In genomic region chr4:141331534-141332358, GRCh38 we compare ENCODE assay signal across 1 cellular context.
TF ChIP-seq lines count a peak whose summit lies in the region.

No MANE protein-coding gene starts in this region.

TF ChIP-seq in K562, 482 proteins besides CTCF, POLR2A, EP300 and RAD21 (continued from another document):
- TF ChIP-seq BCLAF1 (IDR thresholded peaks at IDR 0.05; ENCODE audit: borderline replicate concordance in 1 of 2, control insufficient read depth in 1 of 2, low read depth in 2 of 2, low read length in 1 of 2) (peak in 1 of 2 experiments; percentile 87; a peak in 2 of 4 replicates), ZNF830 (CRISPR knock-in tag; IDR thresholded peaks at IDR 0.05) (no peak), ZNF140 (CRISPR knock-in tag; IDR thresholded peaks at IDR 0.05) (no peak), RBFOX2 (IDR thresholded peaks at IDR 0.05; ENCODE audit: low read depth, low read length) (peak; percentile 55), FOXA3 (CRISPR knock-in tag; conservative IDR thresholded peaks at IDR 0.05 in 1 of 2, IDR thresholded peaks at IDR 0.05 in 1 of 2) (no peak), DMBX1 (CRISPR knock-in tag; IDR thresholded peaks at IDR 0.05; ENCODE audit: borderline replicate concordance) (no peak), KDM2B (CRISPR knock-in tag; IDR thresholded peaks at IDR 0.05) (no peak), STAT5A (IDR thresholded peaks at IDR 0.05; ENCODE audit: borderline replicate concordance, low read length) (peak; percentile 5; the same call in 1 of the 2 replicates), ATF6 (CRISPR knock-in tag; IDR thresholded peaks at IDR 0.05) (no peak), BCOR (IDR thresholded peaks at IDR 0.05) (no peak), NCOA6 (IDR thresholded peaks at IDR 0.05) (no peak), ZNF586 (CRISPR knock-in tag; conservative IDR thresholded peaks at IDR 0.05) (no peak), TEAD4 (IDR thresholded peaks at IDR 0.05; ENCODE audit: low read length) (peak; percentile 5; the same call in 1 of the 2 replicates), TEAD4 (CRISPR knock-in tag; IDR thresholded peaks at IDR 0.05; ENCODE audit: borderline replicate concordance) (no peak), BRCA1 (IDR thresholded peaks at IDR 0.05) (no peak), BRCA1 (CRISPR knock-in tag; IDR thresholded peaks at IDR 0.05) (no peak), FOXP4 (CRISPR knock-in tag; IDR thresholded peaks at IDR 0.05; ENCODE audit: borderline replicate concordance) (no peak), HNRNPL (IDR thresholded peaks at IDR 0.05; ENCODE audit: low read depth, low read length) (0 out of 2 replicates have a peak, but pooled peaks have one; percentile 53), ZBTB9 (CRISPR knock-in tag; IDR thresholded peaks at IDR 0.05) (no peak)
TF ChIP-seq in K562: peak in this region for 13.
